8 cellular contexts compared by ENCODE assay signal in the genomic region with DNA sequence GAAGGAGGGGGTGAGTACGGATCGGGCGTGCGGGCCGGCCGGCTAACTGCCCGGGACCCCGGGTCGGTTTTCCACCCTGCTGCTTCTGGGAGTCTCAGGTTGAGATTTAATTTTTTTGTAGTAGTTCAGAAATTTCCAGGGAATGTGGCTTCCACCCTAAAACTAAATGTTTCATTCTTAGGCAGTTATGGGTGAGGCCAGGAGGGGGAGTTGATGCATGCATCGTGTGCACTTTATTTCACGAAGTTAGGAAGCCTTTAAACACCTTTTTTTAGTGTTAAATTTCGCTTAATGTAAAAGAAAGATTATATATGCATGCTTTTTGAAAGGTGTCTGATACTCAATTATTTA. TPM values are rescaled to one million over a fixed set of nuclear protein-coding genes. Genes with fewer than 3 reads are reported as not detected.
DNase-seq lines count a peak whose midpoint lies in the region; ATAC-seq, FAIRE-seq and TF ChIP-seq lines count a peak whose summit lies in the region.

No MANE protein-coding gene starts in this region.

- no peak for ATAC-seq in activated CD8-positive, alpha-beta memory T cell treated with anti-CD3 and anti-CD28 coated beads, Interleukin-2, amount 10 ng/mL, durations not matched to agents 7 days and 5 days
- ATAC-seq in GM21390 (IDR thresholded peaks at IDR 0.05; ENCODE audit: unreplicated experiment): no peak

- FAIRE-seq in keratinocyte (lab: Jason Lieb, UNC): no peak

- no peaks in the 10 kb centered on the region for H3K9me3 Mint-ChIP-seq in activated CD8-positive, alpha-beta memory T cell treated with anti-CD3 and anti-CD28 coated beads, Interleukin-2, amount 10 ng/mL, durations not matched to agents 7 days and 5 days (ENCODE audit: low read depth)
- H3K9me3 Mint-ChIP-seq in activated T-helper 2 cell treated with anti-CD3 and anti-CD28 coated beads, Interferon-gamma antibody, Interleukin-2, Interleukin-4, amounts not matched to agents 10 μg/mL and 5 μg/mL and 100 μg/mL, durations not matched to agents 14 hours and 24 hours and 36 hours: no peaks in the 10 kb centered on the region

- H3K9me3 ChIP-seq in keratinocyte (ENCODE audit: control insufficient read depth, low read depth, low read length) (no peaks in the 10 kb centered on the region), tibial artery (no peaks in the 10 kb centered on the region)

- no peaks in the 10 kb centered on the region for H3K27me3 ChIP-seq in keratinocyte (ENCODE audit: control insufficient read depth, extremely low read depth, insufficient read depth, low read length)
- no peaks in the 10 kb centered on the region for H3K27me3 ChIP-seq in tibial artery

- H3K4me1 ChIP-seq in keratinocyte (ENCODE audit: control insufficient read depth, extremely low read depth, insufficient read depth, low read length) (peaks cover 15% of the 10 kb centered on the region), tibial artery (peaks cover 0 to 30% (median 20%) of the 10 kb centered on the region in 4 donors)

- peak overlapping the region; percentile 87 for H3K27ac Mint-ChIP-seq in activated CD8-positive, alpha-beta memory T cell treated with anti-CD3 and anti-CD28 coated beads, Interleukin-2, amount 10 ng/mL, durations not matched to agents 7 days and 5 days
- H3K27ac Mint-ChIP-seq in activated T-helper 2 cell treated with anti-CD3 and anti-CD28 coated beads, Interferon-gamma antibody, Interleukin-2, Interleukin-4, amounts not matched to agents 10 μg/mL and 5 μg/mL and 100 μg/mL, durations not matched to agents 14 hours and 24 hours and 36 hours: peak overlapping the region; percentile 70

- peak; percentile 28 to 59 (median 49) for TF ChIP-seq CTCF in keratinocyte (optimal IDR thresholded peaks at IDR 0.05 in 1 of 3, IDR thresholded peaks at IDR 0.05 in 1 of 3, conservative IDR thresholded peaks at IDR 0.05 in 1 of 3; ENCODE audit: extremely low read depth in 1 of 3, insufficient read depth in 2 of 3, low read length in 3 of 3)
- TF ChIP-seq CTCF in tibial artery (IDR thresholded peaks at IDR 0.05): peak; percentile 20 to 26

- CTCF ChIA-PET in activated CD8-positive, alpha-beta memory T cell treated with anti-CD3 and anti-CD28 coated beads, Interleukin-2, amount 10 ng/mL, durations not matched to agents 7 days and 5 days (lab: Charles Lee): interaction anchor here (0.6 to 8.7 kb wide), 12 partner anchors 10 to 140 kb away, joined by 3 to 86 read pairs (median 4); a partner anchor contains a TSS

- peak overlapping the region; percentile 88 for H3K9ac ChIP-seq in keratinocyte (ENCODE audit: control insufficient read depth, extremely low read depth, insufficient read depth, low read length)

- H3K9me1 ChIP-seq in keratinocyte (ENCODE audit: control insufficient read depth, extremely low read depth, insufficient read depth, low read length): no peaks in the 10 kb centered on the region

- no peak for DNase-seq in activated CD8-positive, alpha-beta memory T cell treated with anti-CD3 and anti-CD28 coated beads, Interleukin-2, amount 10 ng/mL, durations not matched to agents 7 days and 5 days
- no peak for DNase-seq in activated CD8-positive, alpha-beta memory T cell treated with anti-CD3 and anti-CD28 coated beads, Interleukin-2, amount 50 U/mL, for 48 hours
- no peak for DNase-seq in activated T-helper 2 cell treated with anti-CD3 and anti-CD28 coated beads, Interferon-gamma antibody, Interleukin-2, Interleukin-4, amounts not matched to agents 10 μg/mL and 5 μg/mL and 100 μg/mL, durations not matched to agents 14 hours and 24 hours and 36 hours (ENCODE audit: low spot score)
- DNase-seq in keratinocyte (ENCODE audit: low read depth, low spot score) (no peak), tibial artery (no peak), GM19238 (ENCODE audit: insufficient read length, low spot score) (no peak)
- DNase-seq in stimulated activated naive CD4-positive, alpha-beta T cell treated with Interleukin-2 at 50 U/mL for 16 hours (lab: John Stamatoyannopoulos, UW): no peak

- peaks cover 35 to 37% of the 10 kb centered on the region in 2 experiments for H3K36me3 ChIP-seq in keratinocyte (ENCODE audit: control insufficient read depth in 2 of 2, extremely low read depth in 1 of 2, insufficient read depth in 2 of 2, low read length in 2 of 2)
- peaks cover 48 to 50% (median 49%) of the 10 kb centered on the region in 3 donors for H3K36me3 ChIP-seq in tibial artery

- H3K27ac ChIP-seq in keratinocyte (ENCODE audit: control insufficient read depth, insufficient read depth, low read length) (peak overlapping the region; percentile 83), tibial artery (peak overlapping the region; percentile 82 to 91)

- H3K4me1 Mint-ChIP-seq in activated CD8-positive, alpha-beta memory T cell treated with anti-CD3 and anti-CD28 coated beads, Interleukin-2, amount 10 ng/mL, durations not matched to agents 7 days and 5 days: peaks cover 68% of the 10 kb centered on the region
- H3K4me1 Mint-ChIP-seq in activated T-helper 2 cell treated with anti-CD3 and anti-CD28 coated beads, Interferon-gamma antibody, Interleukin-2, Interleukin-4, amounts not matched to agents 10 μg/mL and 5 μg/mL and 100 μg/mL, durations not matched to agents 14 hours and 24 hours and 36 hours (ENCODE audit: low read depth): peaks cover 51% of the 10 kb centered on the region

- H4K20me1 ChIP-seq in keratinocyte (ENCODE audit: control insufficient read depth, extremely low read depth, insufficient read depth, low read length): peaks cover 25% of the 10 kb centered on the region

- peak overlapping the region; percentile 89 to 95 (median 95) for H3K4me3 ChIP-seq in keratinocyte (ENCODE audit: control insufficient read depth in 2 of 3, extremely low read depth in 1 of 3, insufficient read depth in 2 of 3, low read depth in 1 of 3, low read length in 3 of 3)
- peak overlapping the region; percentile 72 to 85 for H3K4me3 ChIP-seq in tibial artery

- H3K36me3 Mint-ChIP-seq in activated CD8-positive, alpha-beta memory T cell treated with anti-CD3 and anti-CD28 coated beads, Interleukin-2, amount 10 ng/mL, durations not matched to agents 7 days and 5 days: peaks cover 42% of the 10 kb centered on the region
- peaks cover 50% of the 10 kb centered on the region for H3K36me3 Mint-ChIP-seq in activated T-helper 2 cell treated with anti-CD3 and anti-CD28 coated beads, Interferon-gamma antibody, Interleukin-2, Interleukin-4, amounts not matched to agents 10 μg/mL and 5 μg/mL and 100 μg/mL, durations not matched to agents 14 hours and 24 hours and 36 hours (ENCODE audit: low read depth)

- peak overlapping the region; percentile 80 for H3K4me2 ChIP-seq in keratinocyte (ENCODE audit: control insufficient read depth, extremely low read depth, insufficient read depth, low read depth, low read length)

- intact Hi-C loops in activated T-helper 2 cell treated with anti-CD3 and anti-CD28 coated beads, Interferon-gamma antibody, Interleukin-2, Interleukin-4, amounts not matched to agents 10 μg/mL and 5 μg/mL and 100 μg/mL, durations not matched to agents 14 hours and 24 hours and 36 hours (cut with micrococcal nuclease): loop anchor here (5.0 kb wide), 2 partner anchors 131 to 246 kb away; a partner anchor contains a TSS
- intact Hi-C loops in tibial artery (cut with DNase I; ENCODE audit: low total_unique reads): loop anchor here (2.0 to 5.0 kb wide), 2 partner anchors 86 to 132 kb away; no protein-coding TSS in a partner anchor

- H3K4me3 Mint-ChIP-seq in activated CD8-positive, alpha-beta memory T cell treated with anti-CD3 and anti-CD28 coated beads, Interleukin-2, amount 10 ng/mL, durations not matched to agents 7 days and 5 days: peak overlapping the region; percentile 95
- H3K4me3 Mint-ChIP-seq in activated T-helper 2 cell treated with anti-CD3 and anti-CD28 coated beads, Interferon-gamma antibody, Interleukin-2, Interleukin-4, amounts not matched to agents 10 μg/mL and 5 μg/mL and 100 μg/mL, durations not matched to agents 14 hours and 24 hours and 36 hours (ENCODE audit: low read depth): peak overlapping the region; percentile 97

- H3K27me3 Mint-ChIP-seq in activated CD8-positive, alpha-beta memory T cell treated with anti-CD3 and anti-CD28 coated beads, Interleukin-2, amount 10 ng/mL, durations not matched to agents 7 days and 5 days: no peaks in the 10 kb centered on the region
- H3K27me3 Mint-ChIP-seq in activated T-helper 2 cell treated with anti-CD3 and anti-CD28 coated beads, Interferon-gamma antibody, Interleukin-2, Interleukin-4, amounts not matched to agents 10 μg/mL and 5 μg/mL and 100 μg/mL, durations not matched to agents 14 hours and 24 hours and 36 hours (ENCODE audit: low read depth): no peaks in the 10 kb centered on the region

- dilution Hi-C loops in keratinocyte (cut with MboI; ENCODE audit: extremely low pct_ligation_motif_present, low sequenced_read_pairs): no loop called here

- H2AFZ ChIP-seq in keratinocyte (ENCODE audit: control insufficient read depth, low read length): no peak overlapping the region

- peaks cover 50% of the 10 kb centered on the region for H3K79me2 ChIP-seq in keratinocyte (ENCODE audit: control insufficient read depth, insufficient read depth, low read length)

RNA-seq across cellular contexts. Expression of a gene that starts 0.9 kb away (rescaled TPM):
- 100 to 1,000 TPM; 120 to 128 TPM for total RNA-seq in activated CD8-positive, alpha-beta memory T cell treated with anti-CD3 and anti-CD28 coated beads, Interleukin-2, amount 10 ng/mL, durations not matched to agents 7 days and 5 days
- total RNA-seq in activated T-helper 2 cell treated with anti-CD3 and anti-CD28 coated beads, Interferon-gamma antibody, Interleukin-2, Interleukin-4, amounts not matched to agents 10 μg/mL and 5 μg/mL and 100 μg/mL, durations not matched to agents 14 hours and 24 hours and 36 hours: 98.1 and 99.8 TPM in 2 replicates
- polyA plus RNA-seq in keratinocyte: 39.0 to 100.0 TPM (median 47.8 TPM) in 3 replicates
- polyA plus RNA-seq in keratinocyte (2011; ENCODE audit: low read depth): 35.0 TPM
- polyA plus RNA-seq in keratinocyte (2011; cell fraction: cytosol; rRNA removed): 41.3 and 43.3 TPM in 2 replicates
- 66.7 and 69.1 TPM in 2 replicates for polyA plus RNA-seq in keratinocyte (2011; cell fraction: nucleus; rRNA removed)
- 49.0 and 57.9 TPM in 2 replicates for polyA plus RNA-seq in keratinocyte (2012; ENCODE audit: low replicate concordance)
- polyA minus RNA-seq in keratinocyte: 65.3 to 79.5 TPM (median 73.0 TPM) in 3 replicates
- 65.2 TPM for polyA minus RNA-seq in keratinocyte (2011; cell fraction: cytosol; rRNA and poly(A)+ RNA removed)
- polyA minus RNA-seq in keratinocyte (2011; cell fraction: nucleus; rRNA and poly(A)+ RNA removed): 33.9 and 50.0 TPM in 2 replicates

RNA-seq across cellular contexts. Expression of a gene that starts 8.3 kb away (rescaled TPM):
- total RNA-seq in activated CD8-positive, alpha-beta memory T cell treated with anti-CD3 and anti-CD28 coated beads, Interleukin-2, amount 10 ng/mL, durations not matched to agents 7 days and 5 days: 10 to 100 TPM; 75.2 to 87.8 TPM
- 23.6 and 25.1 TPM in 2 replicates for total RNA-seq in activated T-helper 2 cell treated with anti-CD3 and anti-CD28 coated beads, Interferon-gamma antibody, Interleukin-2, Interleukin-4, amounts not matched to agents 10 μg/mL and 5 μg/mL and 100 μg/mL, durations not matched to agents 14 hours and 24 hours and 36 hours
- polyA plus RNA-seq in keratinocyte: 0.12 to 0.21 TPM in 2 of 3 replicates, not detected in the other
- not detected for polyA plus RNA-seq in keratinocyte (2011; ENCODE audit: low read depth)
- 0.07 and 0.13 TPM in 2 replicates for polyA plus RNA-seq in keratinocyte (2011; cell fraction: cytosol; rRNA removed)
- polyA plus RNA-seq in keratinocyte (2011; cell fraction: nucleus; rRNA removed): 0.06 and 0.27 TPM in 2 replicates
- polyA plus RNA-seq in keratinocyte (2012; ENCODE audit: low replicate concordance): 0.13 and 0.18 TPM in 2 replicates
- 0.16 TPM in 1 of 3 replicates, not detected in the others for polyA minus RNA-seq in keratinocyte
- polyA minus RNA-seq in keratinocyte (2011; cell fraction: cytosol; rRNA and poly(A)+ RNA removed): not detected
- polyA minus RNA-seq in keratinocyte (2011; cell fraction: nucleus; rRNA and poly(A)+ RNA removed): not detected in 2 replicates

RNA-seq across cellular contexts. Expression of a gene that starts 15.9 kb away (rescaled TPM):
- 100 to 1,000 TPM; 109 to 117 TPM for total RNA-seq in activated CD8-positive, alpha-beta memory T cell treated with anti-CD3 and anti-CD28 coated beads, Interleukin-2, amount 10 ng/mL, durations not matched to agents 7 days and 5 days
- 116 and 137 TPM in 2 replicates for total RNA-seq in activated T-helper 2 cell treated with anti-CD3 and anti-CD28 coated beads, Interferon-gamma antibody, Interleukin-2, Interleukin-4, amounts not matched to agents 10 μg/mL and 5 μg/mL and 100 μg/mL, durations not matched to agents 14 hours and 24 hours and 36 hours
- 38.2 to 65.0 TPM (median 56.3 TPM) in 3 replicates for polyA plus RNA-seq in keratinocyte
- polyA plus RNA-seq in keratinocyte (2011; ENCODE audit: low read depth): 19.2 TPM
- polyA plus RNA-seq in keratinocyte (2011; cell fraction: cytosol; rRNA removed): 42.2 and 62.6 TPM in 2 replicates
- polyA plus RNA-seq in keratinocyte (2011; cell fraction: nucleus; rRNA removed): 83.1 and 97.6 TPM in 2 replicates
- 23.7 and 67.7 TPM in 2 replicates for polyA plus RNA-seq in keratinocyte (2012; ENCODE audit: low replicate concordance)
- polyA minus RNA-seq in keratinocyte: 45.2 to 134 TPM (median 50.4 TPM) in 3 replicates
- 85.6 TPM for polyA minus RNA-seq in keratinocyte (2011; cell fraction: cytosol; rRNA and poly(A)+ RNA removed)
- 38.2 and 44.2 TPM in 2 replicates for polyA minus RNA-seq in keratinocyte (2011; cell fraction: nucleus; rRNA and poly(A)+ RNA removed)

RNA-seq across cellular contexts. Expression of a gene that starts 51.7 kb away (rescaled TPM):
- total RNA-seq in activated CD8-positive, alpha-beta memory T cell treated with anti-CD3 and anti-CD28 coated beads, Interleukin-2, amount 10 ng/mL, durations not matched to agents 7 days and 5 days: 10 to 100 TPM; 24.1 to 26.8 TPM
- 20.2 and 20.6 TPM in 2 replicates for total RNA-seq in activated T-helper 2 cell treated with anti-CD3 and anti-CD28 coated beads, Interferon-gamma antibody, Interleukin-2, Interleukin-4, amounts not matched to agents 10 μg/mL and 5 μg/mL and 100 μg/mL, durations not matched to agents 14 hours and 24 hours and 36 hours
- 2.3 to 5.9 TPM (median 4.1 TPM) in 3 replicates for polyA plus RNA-seq in keratinocyte
- 4.1 TPM for polyA plus RNA-seq in keratinocyte (2011; ENCODE audit: low read depth)
- polyA plus RNA-seq in keratinocyte (2011; cell fraction: cytosol; rRNA removed): 3.7 and 6.1 TPM in 2 replicates
- 9.9 and 12.0 TPM in 2 replicates for polyA plus RNA-seq in keratinocyte (2011; cell fraction: nucleus; rRNA removed)
- polyA plus RNA-seq in keratinocyte (2012; ENCODE audit: low replicate concordance): 7.8 and 8.8 TPM in 2 replicates
- polyA minus RNA-seq in keratinocyte: 1.7 to 7.1 TPM (median 2.6 TPM) in 3 replicates
- 9.2 TPM for polyA minus RNA-seq in keratinocyte (2011; cell fraction: cytosol; rRNA and poly(A)+ RNA removed)
- 2.8 and 5.9 TPM in 2 replicates for polyA minus RNA-seq in keratinocyte (2011; cell fraction: nucleus; rRNA and poly(A)+ RNA removed)
